ENCODE assay signal across 1 cellular context in genomic region chr5:90949469-90950358, GRCh38.
TF ChIP-seq lines count a peak whose summit lies in the region.

No MANE protein-coding gene starts in this region.

TF ChIP-seq in liver, 16 proteins besides CTCF, POLR2A, EP300 and RAD21 (continued from another document):
- no peak for TF ChIP-seq FOXA1 (IDR thresholded peaks at IDR 0.05)
- TF ChIP-seq NR2F2 (IDR thresholded peaks at IDR 0.05) = no peak
- TF ChIP-seq ATF3 (IDR thresholded peaks at IDR 0.05) = no peak
- no peak for TF ChIP-seq FOXA2 (IDR thresholded peaks at IDR 0.05)
